ENCODE assay signal across 16 cellular contexts in genomic region chr10:76411719-76412435, GRCh38.
DNase-seq lines count a peak whose midpoint lies in the region; ATAC-seq and TF ChIP-seq lines count a peak whose summit lies in the region.
"Had no signal": no experiment of that assay in that cellular context is flagged by ENCODE, and none has a peak within 500 bp of the region (broad histone marks: within the 10 kb centered on the region; RNA-seq: fewer than 3 reads in every experiment).

No MANE protein-coding gene starts in this region.

- DNase-seq in NCI-H446 treated with DMSO at 0.1 percent for 48 hours (lab: John Stamatoyannopoulos, UW) (peak; percentile 85), Right ventricle myocardium superior (peak; percentile 79), ovary (peak; percentile 76 to 84 (median 78)), vagina (ENCODE audit: extremely low spot score in 2 of 2) (peak in 1 of 2 donors; percentile 94), mucosa of descending colon (no peak), NCI-H1436 treated with DMSO at 0.1 percent for 48 hours (lab: John Stamatoyannopoulos, UW) (no peak)
- DNase-seq: amygdala; NCI-H1048; NCI-H748 treated with DMSO at 0.1 percent for 48 hours; PC-9; stimulated activated CD4-positive, alpha-beta T cell treated with anti-CD3 and anti-CD28 coated beads, Interleukin-2, amount 100 ng/mL, for 48 hours had no signal

- no peak for TF ChIP-seq CTCF in ovary (IDR thresholded peaks at IDR 0.05)
- TF ChIP-seq CTCF in vagina (IDR thresholded peaks at IDR 0.05) = no peak
- no peak for TF ChIP-seq CTCF in mucosa of descending colon (IDR thresholded peaks at IDR 0.05)

- no peak for TF ChIP-seq POLR2A in ovary (IDR thresholded peaks at IDR 0.05)
- TF ChIP-seq POLR2A in vagina (IDR thresholded peaks at IDR 0.05) = no peak

- H3K9me3 ChIP-seq in ovary (no peaks in the 10 kb centered on the region), vagina (no peaks in the 10 kb centered on the region), mucosa of descending colon (no peaks in the 10 kb centered on the region)

- 39 to 55% (median 45%) methylated on average over 8 of the region's 8 CpGs for WGBS in ovary, 3 donors

- H3K27me3 ChIP-seq in ovary (no peaks in the 10 kb centered on the region), vagina (no peaks in the 10 kb centered on the region)
- H3K27me3 ChIP-seq: BLaER1, neural progenitor cell had no signal

- H3K36me3 ChIP-seq in ovary (no peaks in the 10 kb centered on the region), vagina (no peaks in the 10 kb centered on the region), mucosa of descending colon (ENCODE audit: low read depth) (no peaks in the 10 kb centered on the region)
- H3K36me3 ChIP-seq: BLaER1, neural progenitor cell had no signal

- ATAC-seq in Right ventricle myocardium superior (ENCODE audit: poor library complexity) = peak; percentile 90
- no peak for ATAC-seq in mucosa of descending colon
- ATAC-seq in GM19328 (IDR thresholded peaks at IDR 0.05; ENCODE audit: unreplicated experiment) = no peak
- ATAC-seq: activated CD4-positive, CD25-positive, alpha-beta regulatory T cell treated with anti-CD3 and anti-CD28 coated beads, Interleukin-2, amount 50 U/mL, for 24 hours had no signal

- intact Hi-C loops in Right ventricle myocardium superior (cut with DNase I) = no loop called here
- intact Hi-C loops in ovary (cut with DNase I) = loop anchor here in 1 of 4 donors (10.0 kb wide), 1 partner anchor 133 kb away; no protein-coding TSS in a partner anchor
- intact Hi-C loops in vagina (cut with DNase I) = no loop called here
- intact Hi-C loops in mucosa of descending colon (cut with DNase I, micrococcal nuclease) = no loop called here

- H3K27ac ChIP-seq in ovary (peak overlapping the region in 1 of 2 donors; percentile 57), vagina (peak overlapping the region; percentile 53)
- H3K27ac ChIP-seq: BLaER1, KMS-11, neural progenitor cell, PC-9 had no signal

- peaks cover 18% of the 10 kb centered on the region for H3K4me1 ChIP-seq in ovary (ENCODE audit: insufficient read depth)
- no peaks in the 10 kb centered on the region for H3K4me1 ChIP-seq in vagina
- H3K4me1 ChIP-seq in mucosa of descending colon (ENCODE audit: low read depth) = peaks cover 8% of the 10 kb centered on the region
- H3K4me1 ChIP-seq: BLaER1, neural progenitor cell had no signal

- no peak for TF ChIP-seq EP300 in ovary (IDR thresholded peaks at IDR 0.05)

- H3K4me3 ChIP-seq in ovary (no peak overlapping the region), vagina (no peak overlapping the region), mucosa of descending colon (no peak overlapping the region)
- H3K4me3 ChIP-seq: BLaER1, neural progenitor cell, PC-9 had no signal

Comparison
In these comparisons a context has a peak if more than half of its experiments do, and no peak if none do; other contexts are left out.
1. DNase-seq: peak in NCI-H446 treated with DMSO at 0.1 percent for 48 hours (single experiment), Right ventricle myocardium superior (single experiment) and ovary (5 of 5); none in mucosa of descending colon (0 of 3) and NCI-H1436 treated with DMSO at 0.1 percent for 48 hours (single experiment).